Comparison of ENCODE assay signal across 27 cellular contexts in the genomic region with DNA sequence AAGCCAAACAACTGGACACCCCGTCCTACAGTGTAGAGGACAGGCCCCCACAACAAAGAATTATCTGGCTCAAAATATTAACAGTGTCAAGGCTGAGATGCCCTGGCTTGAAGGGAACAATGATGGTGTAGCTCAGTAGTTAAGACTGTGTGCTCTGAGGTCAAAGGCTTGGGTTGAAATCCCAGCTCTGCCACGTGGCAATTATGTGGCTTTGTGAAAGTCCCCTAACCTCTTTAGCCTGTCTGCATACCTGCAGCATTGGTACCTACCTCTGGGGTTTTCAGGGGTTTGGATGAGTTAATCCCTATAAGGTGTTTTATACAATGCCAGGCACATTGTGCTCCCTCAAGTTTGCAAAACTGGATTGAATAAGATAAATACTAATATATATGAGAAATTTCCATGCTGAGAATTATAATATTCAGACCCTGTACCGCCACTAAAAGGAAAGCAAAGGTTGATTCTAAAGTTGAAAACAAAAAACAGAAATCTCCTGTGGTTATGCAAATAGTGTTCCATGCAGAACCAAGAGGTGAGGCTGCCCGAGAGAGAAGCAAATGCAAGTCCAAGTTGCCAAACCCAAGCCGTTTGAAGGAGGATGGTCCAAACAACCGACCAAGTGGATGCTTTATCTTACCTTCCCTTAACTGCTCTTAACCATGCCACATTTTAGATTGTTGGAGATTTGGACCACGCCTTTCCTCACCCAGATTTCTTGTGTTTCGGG.
"Had no signal": no experiment of that assay in that cellular context is flagged by ENCODE, and none has a peak within 500 bp of the region (broad histone marks: within the 10 kb centered on the region; RNA-seq: fewer than 3 reads in every experiment).

No MANE protein-coding gene starts in this region.

- DNase-seq: activated CD4-positive, alpha-beta T cell treated with anti-CD3 and anti-CD28 coated beads for 4 hours; activated CD8-positive, alpha-beta memory T cell treated with anti-CD3 and anti-CD28 coated beads, Interleukin-2, amount 50 U/mL, for 4 hours; activated CD8-positive, alpha-beta T cell treated with anti-CD3 and anti-CD28 coated beads for 36 hours; activated gamma-delta T cell treated with Interleukin-2 at 50 U/mL for 16 hours; activated naive CD4-positive, alpha-beta T cell treated with anti-CD3 and anti-CD28 coated beads, Interleukin-2, amount 50 U/mL, for 16 hours; activated naive CD8-positive, alpha-beta T cell treated with anti-CD3 and anti-CD28 coated beads, Interleukin-2, amount 10 ng/mL, durations not matched to agents 7 days and 5 days; activated T-cell treated with anti-CD3 and anti-CD28 coated beads, Interleukin-2, amount 50 U/mL, for 72 hours; adrenal gland; anterior cingulate cortex; central memory CD4-positive, alpha-beta T cell; Karpas-422; NCI-H1048; NCI-H1417; NCI-H2029; NCI-H2107; NCI-H2171 treated with DMSO at 0.1 percent for 48 hours; NCI-H226; NCI-H526; NCI-H774; NK-92 treated with Interleukin-12 subunit alpha and Interleukin-12 subunit beta, amount 100 ng/mL, for 24 hours; OCI-M1; Peyer's patch; Right ventricle myocardium superior; SJCRH30 had no signal

- H3K9me3 ChIP-seq: adrenal gland, Peyer's patch had no signal

- H3K4me1 ChIP-seq: adrenal gland, Peyer's patch had no signal

- H3K36me3 ChIP-seq: adrenal gland, Peyer's patch, SJCRH30 had no signal

- H3K27ac ChIP-seq: adrenal gland, Peyer's patch, RWPE1, SJCRH30 had no signal

- H3K4me3 ChIP-seq: adrenal gland, Peyer's patch, SJCRH30 had no signal

- ATAC-seq: activated CD4-positive, CD25-positive, alpha-beta regulatory T cell treated with anti-CD3 and anti-CD28 coated beads, Interleukin-2, amount 50 U/mL, for 24 hours; activated CD8-positive, alpha-beta T cell treated with anti-CD3 and anti-CD28 coated beads for 36 hours; activated T-cell treated with anti-CD3 and anti-CD28 coated beads, Interleukin-2, amount 50 U/mL, for 72 hours; SK-N-SH treated with all-trans-retinoic acid at 6 μM for 48 hours had no signal

- H3K27me3 ChIP-seq: adrenal gland, Peyer's patch, SJCRH30 had no signal
